Comparison of ENCODE assay signal across 21 cellular contexts in the genomic region with DNA sequence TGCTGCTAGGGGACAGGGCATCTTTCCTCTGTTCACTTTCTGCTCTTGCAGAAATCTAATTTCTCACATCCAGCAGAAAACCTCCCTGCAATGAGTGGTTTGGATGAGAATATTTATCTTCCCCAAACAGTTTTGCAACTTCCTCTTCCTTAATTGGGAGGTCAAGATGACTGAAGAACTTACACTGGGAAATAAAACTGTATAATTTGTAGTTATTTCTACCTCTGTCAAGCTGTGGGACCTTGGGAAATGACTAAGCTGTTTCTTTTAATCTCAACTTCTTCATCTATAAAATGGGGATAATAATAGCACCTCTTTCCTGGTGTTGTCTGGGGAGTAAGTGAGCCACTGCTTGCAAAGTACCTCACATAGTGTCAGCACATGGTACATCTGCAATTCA.
DNase-seq lines count a peak whose midpoint lies in the region; ATAC-seq lines count a peak whose summit lies in the region.
"Had no signal": no experiment of that assay in that cellular context is flagged by ENCODE, and none has a peak within 500 bp of the region (broad histone marks: within the 10 kb centered on the region; RNA-seq: fewer than 3 reads in every experiment).

No MANE protein-coding gene starts in this region.

- no peaks in the 10 kb centered on the region for H4K20me1 ChIP-seq in BLaER1

- H3K27ac ChIP-seq in BLaER1 = no peak overlapping the region
- H3K27ac ChIP-seq: left ventricle myocardium inferior, right atrium auricular region, tibial artery had no signal

- no peak overlapping the region for H3K9ac ChIP-seq in BLaER1

- peaks cover 52% of the 10 kb centered on the region for H3K4me1 ChIP-seq in BLaER1
- H3K4me1 ChIP-seq: left ventricle myocardium inferior, right atrium auricular region had no signal

- peak; percentile 50 to 60 for DNase-seq in Kasumi-1 (lab: John Stamatoyannopoulos, UW)
- DNase-seq in SKM-1 treated with dmso at 0.1 percent for 144 hours (lab: John Stamatoyannopoulos, UW; ENCODE audit: unreplicated experiment) = peak; percentile 40
- peak; percentile 30 for DNase-seq in iris pigment epithelial cell (ENCODE audit: low read depth)
- DNase-seq in NCI-H1092 treated with DMSO at 0.1 percent for 48 hours (lab: John Stamatoyannopoulos, UW) = no peak
- no peak for DNase-seq in mucosa of gallbladder (ENCODE audit: low spot score)
- DNase-seq: activated CD4-positive, alpha-beta T cell treated with anti-CD3 and anti-CD28 coated beads for 1 hour; activated naive CD8-positive, alpha-beta T cell treated with anti-CD3 and anti-CD28 coated beads, Interleukin-2, amount 50 U/mL, for 24 hours; DMS79 treated with DMSO at 0.1 percent for 48 hours; H7; left ventricle myocardium inferior; NCI-H1694; NCI-H2227 treated with DMSO at 0.1 percent for 48 hours; NCI-H82; RPMI8226; stimulated activated naive CD4-positive, alpha-beta T cell treated with Interleukin-2 at 50 U/mL for 16 hours; tibial artery had no signal

- ATAC-seq in HG03342 (IDR thresholded peaks at IDR 0.05; ENCODE audit: unreplicated experiment) = no peak
- ATAC-seq in HG03045 (IDR thresholded peaks at IDR 0.05; ENCODE audit: unreplicated experiment) = no peak
- ATAC-seq: activated naive CD8-positive, alpha-beta T cell treated with anti-CD3 and anti-CD28 coated beads, Interleukin-2, amount 50 U/mL, for 24 hours; activated T-helper 17 cell treated with anti-CD3 and anti-CD28 coated beads, Interleukin-2, amount 50 U/mL, for 72 hours had no signal

- H3K36me3 ChIP-seq in BLaER1 = no peaks in the 10 kb centered on the region
- H3K36me3 ChIP-seq: left ventricle myocardium inferior, right atrium auricular region, tibial artery had no signal

- no peaks in the 10 kb centered on the region for H3K27me3 ChIP-seq in BLaER1
- H3K27me3 ChIP-seq: right atrium auricular region, tibial artery had no signal

- no peak overlapping the region for H3K4me3 ChIP-seq in BLaER1
- H3K4me3 ChIP-seq: left ventricle myocardium inferior, right atrium auricular region, tibial artery had no signal

- H3K4me2 ChIP-seq in BLaER1 = peak overlapping the region; percentile 32; the same call in 1 of the 2 replicates

- no peaks in the 10 kb centered on the region for H3K9me3 ChIP-seq in BLaER1
- H3K9me3 ChIP-seq: left ventricle myocardium inferior, right atrium auricular region, tibial artery had no signal

Comparison
In these comparisons a context has a peak if more than half of its experiments do, and no peak if none do; other contexts are left out.
1. DNase-seq: peak in Kasumi-1 (2 of 2), SKM-1 treated with dmso at 0.1 percent for 144 hours (single experiment) and iris pigment epithelial cell (single experiment); none in NCI-H1092 treated with DMSO at 0.1 percent for 48 hours (single experiment) and mucosa of gallbladder (single experiment).